In the genomic region with DNA sequence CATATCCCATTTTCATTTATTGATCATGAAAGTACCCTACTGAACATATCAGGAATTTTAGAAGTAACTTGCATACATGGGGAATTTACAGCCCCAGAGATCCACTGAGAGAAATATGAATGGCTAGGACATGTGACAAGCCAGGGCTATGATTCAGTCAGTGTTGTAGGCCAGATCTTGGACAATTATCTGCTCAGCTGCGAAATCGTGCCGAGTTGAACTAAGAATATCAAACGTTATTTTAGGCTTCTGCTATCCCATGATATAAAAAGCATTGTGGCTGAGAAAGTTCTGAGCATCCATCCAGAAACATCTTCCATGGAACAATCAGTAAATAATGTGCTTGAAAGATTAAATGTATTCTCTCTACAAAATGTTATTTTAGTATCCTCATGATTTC, we compare ENCODE assay signal across 16 cellular contexts.
DNase-seq lines count a peak whose midpoint lies in the region; ATAC-seq and TF ChIP-seq lines count a peak whose summit lies in the region.
"Had no signal": no experiment of that assay in that cellular context is flagged by ENCODE, and none has a peak within 500 bp of the region (broad histone marks: within the 10 kb centered on the region; RNA-seq: fewer than 3 reads in every experiment).

No MANE protein-coding gene starts in this region.

- H3K4me1 ChIP-seq in Karpas-422 (ENCODE audit: low read length) (no peaks in the 10 kb centered on the region), right atrium auricular region (peaks cover 0 to 5% of the 10 kb centered on the region in 2 donors), gastrocnemius medialis (peaks cover 7% of the 10 kb centered on the region in 2 donors), Caco-2 (no peaks in the 10 kb centered on the region)

- DNase-seq in Karpas-422 (peak; percentile 4), fibroblast of mammary gland (ENCODE audit: low read depth) (peak; percentile 17), right atrium auricular region (ENCODE audit: low spot score) (no peak), gastrocnemius medialis (no peak), GM20000 (ENCODE audit: low spot score) (no peak), NCI-H1417 treated with DMSO at 0.1 percent for 48 hours (lab: John Stamatoyannopoulos, UW) (no peak), Caco-2 (no peak)
- DNase-seq: BE2C; CD4-positive, alpha-beta memory T cell; KBM-7; MG63; NCI-H1105 treated with DMSO at 0.1 percent for 48 hours; NCI-H2029 treated with DMSO at 0.1 percent for 48 hours; NCI-H510A treated with DMSO at 0.1 percent for 48 hours; SIG-M5 had no signal

- no peaks in the 10 kb centered on the region for H3K36me3 ChIP-seq in Karpas-422 (ENCODE audit: insufficient read depth, low read length)
- no peaks in the 10 kb centered on the region for H3K36me3 ChIP-seq in right atrium auricular region
- H3K36me3 ChIP-seq in gastrocnemius medialis, result no peaks in the 10 kb centered on the region
- H3K36me3 ChIP-seq in Caco-2 (ENCODE audit: control insufficient read depth, insufficient read depth, low read length), result no peaks in the 10 kb centered on the region
- H3K36me3 ChIP-seq: MG63 had no signal

- CTCF ChIA-PET in Caco-2 (lab: Charles Lee), result no interaction called here

- intact Hi-C loops in gastrocnemius medialis (cut with DNase I; ENCODE audit: low total_unique reads), result no loop called here
- intact Hi-C loops in Caco-2 (cut with micrococcal nuclease; ENCODE audit: unreplicated experiment), result no loop called here

- POLR2A ChIA-PET in Caco-2 (lab: Charles Lee), result no interaction called here

- no peak overlapping the region for H2AFZ ChIP-seq in Karpas-422 (ENCODE audit: low read length)

- H3K9me2 ChIP-seq in Karpas-422 (replicated peaks; ENCODE audit: insufficient read depth, low read length), result no peaks in the 10 kb centered on the region

- no peak for TF ChIP-seq CTCF in fibroblast of mammary gland (conservative IDR thresholded peaks at IDR 0.05; ENCODE audit: control insufficient read depth, insufficient read depth, low read depth, low read length)
- no peak for TF ChIP-seq CTCF in right atrium auricular region (IDR thresholded peaks at IDR 0.05)
- TF ChIP-seq CTCF in gastrocnemius medialis (IDR thresholded peaks at IDR 0.05 in 4 of 5, conservative IDR thresholded peaks at IDR 0.05 in 1 of 5), result no peak
- no peak for TF ChIP-seq CTCF in GM20000 (IDR thresholded peaks at IDR 0.05; ENCODE audit: extremely low read depth, missing control alignments)
- no peak for TF ChIP-seq CTCF in Caco-2 (IDR thresholded peaks at IDR 0.05; ENCODE audit: insufficient read depth in 1 of 2, low read depth in 1 of 2, low read length in 1 of 2, severe bottlenecking in 1 of 2, unreplicated experiment in 1 of 2)

- H3K4me1 Mint-ChIP-seq in Caco-2 (ENCODE audit: low read depth, unreplicated experiment), result no peaks in the 10 kb centered on the region
- H3K4me1 Mint-ChIP-seq: CD4-positive, alpha-beta memory T cell had no signal

- H3K27me3 Mint-ChIP-seq in Caco-2 (ENCODE audit: insufficient read depth, unreplicated experiment), result peaks cover 3% of the 10 kb centered on the region
- H3K27me3 Mint-ChIP-seq: CD4-positive, alpha-beta memory T cell had no signal

- H3K4me3 ChIP-seq in Karpas-422 (ENCODE audit: low read length) (no peak overlapping the region), fibroblast of mammary gland (ENCODE audit: control insufficient read depth, low read depth, low read length) (no peak overlapping the region), right atrium auricular region (no peak overlapping the region), gastrocnemius medialis (no peak overlapping the region), Caco-2 (ENCODE audit: low read depth, low read length) (no peak overlapping the region)
- H3K4me3 ChIP-seq: MG63 had no signal

- no peaks in the 10 kb centered on the region for H3K27me3 ChIP-seq in Karpas-422 (ENCODE audit: low read length)
- H3K27me3 ChIP-seq in right atrium auricular region, result no peaks in the 10 kb centered on the region
- H3K27me3 ChIP-seq in gastrocnemius medialis, result no peaks in the 10 kb centered on the region
- no peaks in the 10 kb centered on the region for H3K27me3 ChIP-seq in Caco-2 (replicated peaks; ENCODE audit: control insufficient read depth, insufficient read depth, low read length)
- H3K27me3 ChIP-seq: BE2C, MG63 had no signal

- no peak overlapping the region for H3K4me3 Mint-ChIP-seq in Caco-2 (ENCODE audit: unreplicated experiment)
- H3K4me3 Mint-ChIP-seq: CD4-positive, alpha-beta memory T cell had no signal

- no peaks in the 10 kb centered on the region for H3K9me3 ChIP-seq in Karpas-422 (ENCODE audit: low read length)
- no peaks in the 10 kb centered on the region for H3K9me3 ChIP-seq in right atrium auricular region
- H3K9me3 ChIP-seq in gastrocnemius medialis, result no peaks in the 10 kb centered on the region
- no peaks in the 10 kb centered on the region for H3K9me3 ChIP-seq in Caco-2
- H3K9me3 ChIP-seq: BE2C, MG63 had no signal

- H3K79me2 ChIP-seq in Karpas-422 (ENCODE audit: low read length), result no peaks in the 10 kb centered on the region

- peak; percentile 61 to 68 for ATAC-seq in gastrocnemius medialis
- no peak for ATAC-seq in GM21786 (IDR thresholded peaks at IDR 0.05; ENCODE audit: unreplicated experiment)

- no peaks in the 10 kb centered on the region for H4K20me1 ChIP-seq in Karpas-422 (ENCODE audit: insufficient read depth, low read depth, low read length)

- in situ Hi-C loops in gastrocnemius medialis (cut with MboI; ENCODE audit: low sequenced_read_pairs in 4 of 4), result no loop called here

- no peaks in the 10 kb centered on the region for H3K9me3 Mint-ChIP-seq in Caco-2 (ENCODE audit: unreplicated experiment)

- H3K36me3 Mint-ChIP-seq in Caco-2 (ENCODE audit: insufficient read depth, unreplicated experiment), result no peaks in the 10 kb centered on the region
- H3K36me3 Mint-ChIP-seq: CD4-positive, alpha-beta memory T cell had no signal

- TF ChIP-seq POLR2A in gastrocnemius medialis (IDR thresholded peaks at IDR 0.05), result no peak

- H3K4me2 ChIP-seq in Karpas-422 (ENCODE audit: low read depth, low read length, poor library complexity, severe bottlenecking), result no peak overlapping the region

- H3K27ac Mint-ChIP-seq in Caco-2 (ENCODE audit: unreplicated experiment), result no peak overlapping the region
- H3K27ac Mint-ChIP-seq: CD4-positive, alpha-beta memory T cell had no signal

- no peak overlapping the region for H3K27ac ChIP-seq in Karpas-422 (ENCODE audit: low read length)
- peak overlapping the region; percentile 29 to 76 for H3K27ac ChIP-seq in right atrium auricular region
- peak overlapping the region in 1 of 4 donors; percentile 27 for H3K27ac ChIP-seq in gastrocnemius medialis

- H3K9ac ChIP-seq in Karpas-422 (ENCODE audit: low read length), result no peak overlapping the region

- BruUV-seq in Caco-2 (replicated peaks; lab: Mats Ljungman, UMichigan), result no TSS peak

Comparison
In these comparisons a context has a peak if more than half of its experiments do, and no peak if none do; other contexts are left out.
1. DNase-seq: peak in Karpas-422 (single experiment) and fibroblast of mammary gland (single experiment); none in right atrium auricular region (single experiment), gastrocnemius medialis (0 of 2), GM20000 (single experiment), NCI-H1417 treated with DMSO at 0.1 percent for 48 hours (single experiment) and Caco-2 (0 of 2).